Comparison of ENCODE assay signal across 9 cellular contexts in the genomic region with DNA sequence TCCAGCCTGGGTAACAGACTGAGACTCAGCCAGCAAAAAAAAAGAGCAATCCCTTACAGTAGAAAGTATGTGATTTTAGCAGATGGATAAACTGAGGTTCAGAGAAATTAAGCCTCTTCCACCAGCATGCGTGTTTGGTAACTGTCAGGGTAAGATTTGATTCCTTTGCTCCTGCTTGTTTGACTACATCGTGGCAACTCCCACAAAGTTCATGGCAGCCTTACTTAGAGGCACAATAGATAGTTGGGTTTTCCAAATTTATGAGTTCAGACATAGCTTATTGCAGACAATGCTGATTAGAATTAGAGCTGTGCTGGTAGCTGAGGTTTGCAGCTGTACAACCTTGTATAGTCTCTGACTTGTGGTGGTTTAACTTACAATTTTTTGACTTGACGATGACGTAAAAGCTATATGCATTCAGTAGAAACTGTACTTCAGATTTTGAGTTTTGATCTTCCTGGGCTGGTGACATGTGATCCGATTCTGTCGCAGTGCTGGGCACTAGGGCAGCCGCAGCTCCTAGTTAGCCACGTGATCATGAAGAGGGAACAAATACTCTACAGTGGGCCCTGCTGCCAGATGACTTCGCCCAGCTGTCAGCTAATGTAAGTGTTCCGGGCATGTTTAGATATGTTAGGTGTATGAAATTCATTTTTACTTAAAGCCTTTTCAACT.
DNase-seq lines count a peak whose midpoint lies in the region; ATAC-seq and TF ChIP-seq lines count a peak whose summit lies in the region.
"Had no signal": no experiment of that assay in that cellular context is flagged by ENCODE, and none has a peak within 500 bp of the region (broad histone marks: within the 10 kb centered on the region; RNA-seq: fewer than 3 reads in every experiment).

No MANE protein-coding gene starts in this region.

- H3K4me1 ChIP-seq in lower lobe of right lung (peaks cover 95% of the 10 kb centered on the region), testis (peaks cover 74% of the 10 kb centered on the region), mucosa of descending colon (ENCODE audit: low read depth) (peaks cover 19% of the 10 kb centered on the region)

- H3K27me3 Mint-ChIP-seq in activated CD4-positive, alpha-beta T cell treated with anti-CD3 and anti-CD28 coated beads for 36 hours: peaks cover 6% of the 10 kb centered on the region
- no peaks in the 10 kb centered on the region for H3K27me3 Mint-ChIP-seq in activated naive CD8-positive, alpha-beta T cell treated with anti-CD3 and anti-CD28 coated beads, Interleukin-2, amount 10 ng/mL, durations not matched to agents 7 days and 5 days
- H3K27me3 Mint-ChIP-seq in HFFc6 (ENCODE audit: insufficient read depth): no peaks in the 10 kb centered on the region; the same call in 1 of the 2 replicates

- CTCF ChIA-PET in activated CD4-positive, alpha-beta T cell treated with anti-CD3 and anti-CD28 coated beads for 36 hours (lab: Charles Lee): interaction anchor here (1.2 to 1.7 kb wide), 4 partner anchors 13 to 29 kb away, joined by 4 read pairs; no protein-coding TSS in a partner anchor

- H3K9me3 ChIP-seq in lower lobe of right lung (no peaks in the 10 kb centered on the region), testis (no peaks in the 10 kb centered on the region), mucosa of descending colon (no peaks in the 10 kb centered on the region)

- peak overlapping the region; percentile 77 for H3K27ac ChIP-seq in lower lobe of right lung
- peak overlapping the region; percentile 4 to 77 for H3K27ac ChIP-seq in testis

- H3K36me3 ChIP-seq in lower lobe of right lung: no peaks in the 10 kb centered on the region
- no peaks in the 10 kb centered on the region for H3K36me3 ChIP-seq in testis (ENCODE audit: low read depth, missing control alignments)
- H3K36me3 ChIP-seq in mucosa of descending colon (ENCODE audit: low read depth): no peaks in the 10 kb centered on the region

- intact Hi-C loops in activated CD4-positive, alpha-beta T cell treated with anti-CD3 and anti-CD28 coated beads for 36 hours (cut with DNase I, micrococcal nuclease): no loop called here
- intact Hi-C loops in lower lobe of right lung (cut with DNase I): no loop called here
- intact Hi-C loops in testis (cut with DNase I; ENCODE audit: low total_unique reads): no loop called here
- intact Hi-C loops in mucosa of descending colon (cut with DNase I, micrococcal nuclease): no loop called here

- TF ChIP-seq CTCF in lower lobe of right lung (IDR thresholded peaks at IDR 0.05) (no peak), testis (IDR thresholded peaks at IDR 0.05) (no peak), HFFc6 (IDR thresholded peaks at IDR 0.05) (no peak), mucosa of descending colon (IDR thresholded peaks at IDR 0.05) (no peak)

- H3K4me3 Mint-ChIP-seq in activated CD4-positive, alpha-beta T cell treated with anti-CD3 and anti-CD28 coated beads for 36 hours: peak overlapping the region; percentile 31
- H3K4me3 Mint-ChIP-seq in activated naive CD8-positive, alpha-beta T cell treated with anti-CD3 and anti-CD28 coated beads, Interleukin-2, amount 10 ng/mL, durations not matched to agents 7 days and 5 days: peak overlapping the region; percentile 84
- H3K4me3 Mint-ChIP-seq in HFFc6: no peak overlapping the region

- no peak for DNase-seq in activated CD4-positive, alpha-beta T cell treated with anti-CD3 and anti-CD28 coated beads for 36 hours
- no peak for DNase-seq in activated CD4-positive, alpha-beta T cell treated with anti-CD3 and anti-CD28 coated beads for 4 hours
- no peak for DNase-seq in activated naive CD8-positive, alpha-beta T cell treated with anti-CD3 and anti-CD28 coated beads, Interleukin-2, amount 10 ng/mL, durations not matched to agents 7 days and 5 days
- DNase-seq in lower lobe of right lung: peak; percentile 56
- no peak for DNase-seq in testis
- DNase-seq in HFFc6: no peak
- DNase-seq in mucosa of descending colon: no peak
- DNase-seq: ACHN had no signal

- H3K27ac Mint-ChIP-seq in activated CD4-positive, alpha-beta T cell treated with anti-CD3 and anti-CD28 coated beads for 36 hours: peak overlapping the region; percentile 76
- peak overlapping the region; percentile 98 for H3K27ac Mint-ChIP-seq in activated naive CD8-positive, alpha-beta T cell treated with anti-CD3 and anti-CD28 coated beads, Interleukin-2, amount 10 ng/mL, durations not matched to agents 7 days and 5 days
- H3K27ac Mint-ChIP-seq in HFFc6: no peak overlapping the region

- TF ChIP-seq POLR2A in testis (IDR thresholded peaks at IDR 0.05): no peak

- 77 to 82% methylated on average over 10 of the region's 10 CpGs for WGBS in testis, 2 donors

- H3K4me1 Mint-ChIP-seq in activated CD4-positive, alpha-beta T cell treated with anti-CD3 and anti-CD28 coated beads for 36 hours: peaks cover 81% of the 10 kb centered on the region
- peaks cover 88% of the 10 kb centered on the region for H3K4me1 Mint-ChIP-seq in activated naive CD8-positive, alpha-beta T cell treated with anti-CD3 and anti-CD28 coated beads, Interleukin-2, amount 10 ng/mL, durations not matched to agents 7 days and 5 days
- peaks cover 68% of the 10 kb centered on the region for H3K4me1 Mint-ChIP-seq in HFFc6 (ENCODE audit: low read depth)

- no peaks in the 10 kb centered on the region for H3K9me3 Mint-ChIP-seq in activated CD4-positive, alpha-beta T cell treated with anti-CD3 and anti-CD28 coated beads for 36 hours (ENCODE audit: low read depth)
- peaks cover 3% of the 10 kb centered on the region for H3K9me3 Mint-ChIP-seq in activated naive CD8-positive, alpha-beta T cell treated with anti-CD3 and anti-CD28 coated beads, Interleukin-2, amount 10 ng/mL, durations not matched to agents 7 days and 5 days
- no peaks in the 10 kb centered on the region for H3K9me3 Mint-ChIP-seq in HFFc6

- H3K36me3 Mint-ChIP-seq in activated CD4-positive, alpha-beta T cell treated with anti-CD3 and anti-CD28 coated beads for 36 hours (ENCODE audit: low read depth): peaks cover 37% of the 10 kb centered on the region
- peaks cover 40% of the 10 kb centered on the region for H3K36me3 Mint-ChIP-seq in activated naive CD8-positive, alpha-beta T cell treated with anti-CD3 and anti-CD28 coated beads, Interleukin-2, amount 10 ng/mL, durations not matched to agents 7 days and 5 days
- peaks cover 8% of the 10 kb centered on the region for H3K36me3 Mint-ChIP-seq in HFFc6 (ENCODE audit: low read depth)

- no peak for ATAC-seq in activated CD4-positive, alpha-beta T cell treated with anti-CD3 and anti-CD28 coated beads for 36 hours
- peak; percentile 11 for ATAC-seq in activated naive CD8-positive, alpha-beta T cell treated with anti-CD3 and anti-CD28 coated beads, Interleukin-2, amount 10 ng/mL, durations not matched to agents 7 days and 5 days (ENCODE audit: low read depth)
- ATAC-seq in lower lobe of right lung (peak; percentile 69 to 71), mucosa of descending colon (no peak), GM18873 (IDR thresholded peaks at IDR 0.05; ENCODE audit: low FRiP score, unreplicated experiment) (no peak)

- H3K4me3 ChIP-seq in lower lobe of right lung (no peak overlapping the region), testis (no peak overlapping the region), mucosa of descending colon (no peak overlapping the region)

- no peaks in the 10 kb centered on the region for H3K27me3 ChIP-seq in lower lobe of right lung (ENCODE audit: low read depth)
- H3K27me3 ChIP-seq in testis: no peaks in the 10 kb centered on the region

- POLR2A ChIA-PET in activated CD4-positive, alpha-beta T cell treated with anti-CD3 and anti-CD28 coated beads for 36 hours (lab: Charles Lee): interaction anchor here (0.6 to 1.0 kb wide), 4 partner anchors 25 to 398 kb away, joined by 3 to 8 read pairs (median 3); no protein-coding TSS in a partner anchor
- POLR2A ChIA-PET in activated naive CD8-positive, alpha-beta T cell treated with anti-CD3 and anti-CD28 coated beads, Interleukin-2, amount 10 ng/mL, durations not matched to agents 7 days and 5 days (lab: Charles Lee): interaction anchor here (0.7 to 13.3 kb wide), 9 partner anchors 13 to 170 kb away, joined by 3 to 164 read pairs (median 11); partner anchors contain the start of gene DHRS3

Comparison
In these comparisons a context has a peak if more than half of its experiments do, and no peak if none do; other contexts are left out.
1. ATAC-seq: peak in activated naive CD8-positive, alpha-beta T cell treated with anti-CD3 and anti-CD28 coated beads, Interleukin-2, amount 10 ng/mL, durations not matched to agents 7 days and 5 days (single experiment) and lower lobe of right lung (2 of 2); none in activated CD4-positive, alpha-beta T cell treated with anti-CD3 and anti-CD28 coated beads for 36 hours (single experiment), mucosa of descending colon (single experiment) and GM18873 (single experiment).